In the genomic region with DNA sequence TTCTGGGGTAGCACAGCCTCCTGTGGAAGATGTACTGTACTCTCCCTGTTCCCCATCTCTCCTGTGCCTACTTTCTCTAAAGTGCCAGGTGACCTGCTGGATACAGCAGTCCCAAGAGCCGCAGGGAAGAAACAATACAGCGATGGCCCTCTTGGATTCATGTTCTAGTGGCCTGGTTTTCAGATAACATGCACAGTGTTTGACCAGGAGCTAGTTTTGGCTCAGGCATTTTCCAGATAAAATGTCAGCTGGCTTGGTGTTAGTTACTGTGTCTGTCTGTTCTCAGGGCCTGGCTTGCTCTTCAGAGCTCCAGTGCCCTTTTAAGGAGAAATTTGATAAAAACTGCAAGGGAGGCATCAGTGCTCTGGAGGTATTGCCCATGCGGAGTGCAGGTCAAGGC, we compare ENCODE assay signal across 30 cellular contexts. TPM values are rescaled to one million over a fixed set of nuclear protein-coding genes. Genes with fewer than 3 reads are reported as not detected.
DNase-seq lines count a peak whose midpoint lies in the region; ATAC-seq, FAIRE-seq and TF ChIP-seq lines count a peak whose summit lies in the region.
"Had no signal": no experiment of that assay in that cellular context is flagged by ENCODE, and none has a peak within 500 bp of the region (broad histone marks: within the 10 kb centered on the region; RNA-seq: fewer than 3 reads in every experiment).

No MANE protein-coding gene starts in this region.

- DNase-seq in GM12891 (ENCODE audit: insufficient read length, low spot score): no peak
- DNase-seq in cardiac muscle cell (ENCODE audit: low read depth in 1 of 2, low spot score in 1 of 2): no peak
- no peak for DNase-seq in right cardiac atrium
- DNase-seq in renal cortical epithelial cell (ENCODE audit: low read depth): peak; percentile 9
- no peak for DNase-seq in tibial artery
- DNase-seq in substantia nigra (lab: John Stamatoyannopoulos, UW): no peak
- no peak for DNase-seq in NCI-H2196 (lab: John Stamatoyannopoulos, UW; ENCODE audit: unreplicated experiment)
- DNase-seq: Caco-2; CD8-positive, alpha-beta T cell; DMS79; EL; GDM1; Karpas-422; NCI-H1092; NCI-H1417 treated with DMSO at 0.1 percent for 48 hours; NCI-H187; NCI-H2081 treated with DMSO at 0.1 percent for 48 hours; NCI-H2171; NCI-H345; NCI-H510A treated with DMSO at 0.1 percent for 48 hours; NCI-H748 treated with DMSO at 0.1 percent for 48 hours; PC-3 had no signal

- H3K36me3 ChIP-seq in cardiac muscle cell: no peaks in the 10 kb centered on the region
- no peaks in the 10 kb centered on the region for H3K36me3 ChIP-seq in tibial artery
- H3K36me3 ChIP-seq: SJSA1 had no signal

- intact Hi-C loops in right cardiac atrium (cut with DNase I) (no loop called here), tibial artery (cut with DNase I; ENCODE audit: low total_unique reads) (no loop called here)

- 66% methylated on average over 3 of the region's 3 CpGs for WGBS in right cardiac atrium

- H3K27me3 ChIP-seq in cardiac muscle cell: no peaks in the 10 kb centered on the region
- no peaks in the 10 kb centered on the region for H3K27me3 ChIP-seq in right cardiac atrium (ENCODE audit: control insufficient read depth, insufficient read depth)
- no peaks in the 10 kb centered on the region for H3K27me3 ChIP-seq in tibial artery
- H3K27me3 ChIP-seq: SJSA1 had no signal

- H3K27ac ChIP-seq in cardiac muscle cell (peak overlapping the region; percentile 80), right cardiac atrium (ENCODE audit: low read length) (no peak overlapping the region), tibial artery (no peak overlapping the region), substantia nigra (ENCODE audit: low read depth, low read length, poor library complexity, severe bottlenecking) (no peak overlapping the region)
- H3K27ac ChIP-seq: A549, C4-2B, SJSA1 had no signal

- H3K4me1 ChIP-seq in cardiac muscle cell (ENCODE audit: low read depth) (peaks cover 9% of the 10 kb centered on the region), right cardiac atrium (ENCODE audit: control insufficient read depth, insufficient read depth, low read length) (peaks cover 5% of the 10 kb centered on the region), tibial artery (no peaks in the 10 kb centered on the region)
- H3K4me1 ChIP-seq: A549, Caco-2, SJSA1 had no signal

- no peak for TF ChIP-seq POLR2A in GM12891 (IDR thresholded peaks at IDR 0.05; ENCODE audit: low read depth, low read length)

- peak; percentile 14 to 62 for ATAC-seq in right cardiac atrium
- ATAC-seq: CD8-positive, alpha-beta T cell; GM12878; HCT116; HepG2; PC-3 had no signal

- FAIRE-seq in GM12891 (lab: Jason Lieb, UNC): peak; percentile 9
- FAIRE-seq: A549, GM12878, HepG2 had no signal

- TF ChIP-seq CTCF in cardiac muscle cell (IDR thresholded peaks at IDR 0.05; ENCODE audit: low read depth, low read length) (no peak), tibial artery (IDR thresholded peaks at IDR 0.05) (no peak)

- H3K4me3 ChIP-seq in cardiac muscle cell: no peak overlapping the region
- H3K4me3 ChIP-seq in right cardiac atrium (ENCODE audit: low read length): no peak overlapping the region
- no peak overlapping the region for H3K4me3 ChIP-seq in tibial artery
- H3K4me3 ChIP-seq: A549, GM12878, SJSA1 had no signal

- no peaks in the 10 kb centered on the region for H3K9me3 ChIP-seq in cardiac muscle cell (ENCODE audit: low read depth)
- H3K9me3 ChIP-seq in right cardiac atrium (ENCODE audit: control insufficient read depth, low read length): no peaks in the 10 kb centered on the region
- no peaks in the 10 kb centered on the region for H3K9me3 ChIP-seq in tibial artery
- H3K9me3 ChIP-seq: A549, Caco-2, SJSA1 had no signal

TF ChIP-seq in GM12891, 5 proteins besides CTCF, POLR2A, EP300 and RAD21:
- no peak for TF ChIP-seq POU2F2 (IDR thresholded peaks at IDR 0.05; ENCODE audit: low read depth, low read length)
- no peak for TF ChIP-seq TAF1 (IDR thresholded peaks at IDR 0.05; ENCODE audit: low read depth, low read length)
- TF ChIP-seq PAX5 (IDR thresholded peaks at IDR 0.05; ENCODE audit: insufficient read depth, low read length, severe bottlenecking): no peak
- TF ChIP-seq POLR2AphosphoS5 (IDR thresholded peaks at IDR 0.05; ENCODE audit: low read depth, low read length): no peak
- no peak for TF ChIP-seq SPI1 (IDR thresholded peaks at IDR 0.05; ENCODE audit: low read depth, low read length)

RNA-seq across cellular contexts. Expression of a gene that starts 41.3 kb away (rescaled TPM):
- 0.21 TPM for polyA plus RNA-seq in GM12891 (2012; ENCODE audit: low read depth, missing spikeins)
- 0.39 and 0.83 TPM in 2 replicates for total RNA-seq in cardiac muscle cell
- 0.31 and 0.50 TPM in 2 replicates for polyA plus RNA-seq in cardiac muscle cell
- total RNA-seq in right cardiac atrium: under 1 TPM; 0.26 to 0.81 (median 0.38) TPM
- 0.38 TPM for polyA plus RNA-seq in right cardiac atrium
- total RNA-seq in renal cortical epithelial cell: 0.05 TPM in 1 of 2 replicates, not detected in the other
- total RNA-seq: HepG2, HT1080, SJSA1 had no signal

RNA-seq across cellular contexts. Expression of a gene that starts 56.7 kb away (rescaled TPM):
- polyA plus RNA-seq in GM12891 (2012; ENCODE audit: low read depth, missing spikeins): not detected
- total RNA-seq in cardiac muscle cell (not detected in 2 replicates), right cardiac atrium (not detected), renal cortical epithelial cell (not detected in 2 replicates)
- polyA plus RNA-seq in cardiac muscle cell (not detected in 2 replicates), right cardiac atrium (not detected)
- total RNA-seq: CD8-positive, alpha-beta T cell; GM12878; H4; HepG2; HT1080; PC-3; SJSA1 had no signal
- polyA plus RNA-seq: A549, GM12878, HepG2 had no signal
